ENCODE assay signal across 8 cellular contexts in genomic region chr16:84726079-84726669, GRCh38. TPM values are rescaled to one million over a fixed set of nuclear protein-coding genes. Genes with fewer than 3 reads are reported as not detected.
DNase-seq lines count a peak whose midpoint lies in the region; ATAC-seq and TF ChIP-seq lines count a peak whose summit lies in the region.

No MANE protein-coding gene starts in this region.

- peak overlapping the region; percentile 77 for H3K27ac Mint-ChIP-seq in dendritic cell treated with granulocyte-macrophage colony-stimulating factor and Interleukin-4, amounts not matched to agents 40 ng/mL and 50 ng/mL, for 4 days

- peak overlapping the region in 1 of 2 donors; percentile 80 for H3K27ac ChIP-seq in left lung

- peaks cover 33 to 77% of the 10 kb centered on the region in 2 donors for H3K4me1 ChIP-seq in left lung

- peak; percentile 94 to 96 for TF ChIP-seq CTCF in left lung (IDR thresholded peaks at IDR 0.05)

- no peaks in the 10 kb centered on the region for H3K27me3 Mint-ChIP-seq in dendritic cell treated with granulocyte-macrophage colony-stimulating factor and Interleukin-4, amounts not matched to agents 40 ng/mL and 50 ng/mL, for 4 days

- peak overlapping the region; percentile 59 for H3K4me3 Mint-ChIP-seq in dendritic cell treated with granulocyte-macrophage colony-stimulating factor and Interleukin-4, amounts not matched to agents 40 ng/mL and 50 ng/mL, for 4 days

- H3K36me3 Mint-ChIP-seq in dendritic cell treated with granulocyte-macrophage colony-stimulating factor and Interleukin-4, amounts not matched to agents 40 ng/mL and 50 ng/mL, for 4 days (ENCODE audit: low read depth), result peaks cover 16% of the 10 kb centered on the region

- DNase-seq in DMS53 (lab: John Stamatoyannopoulos, UW), result peak; percentile 83
- peak; percentile 26 for DNase-seq in NCI-H524 treated with DMSO at 0.1 percent for 48 hours (lab: John Stamatoyannopoulos, UW)
- peak; percentile 90 for DNase-seq in activated CD4-positive, alpha-beta T cell treated with anti-CD3 and anti-CD28 coated beads, Interleukin-2, amount 50 U/mL, for 1 hour
- DNase-seq in left lung, result peak; percentile 88 to 96
- peak; percentile 90 for DNase-seq in stimulated activated CD4-positive, alpha-beta T cell treated with anti-CD3 and anti-CD28 coated beads, Interleukin-2, amount 100 ng/mL, for 24 hours

- H3K27me3 ChIP-seq in left lung, result no peaks in the 10 kb centered on the region

- intact Hi-C loops in dendritic cell treated with granulocyte-macrophage colony-stimulating factor and Interleukin-4, amounts not matched to agents 40 ng/mL and 50 ng/mL, for 4 days (cut with micrococcal nuclease), result loop anchor here (1.0 to 5.0 kb wide), 3 partner anchors 54 to 214 kb away; no protein-coding TSS in a partner anchor
- intact Hi-C loops in left lung (cut with DNase I), result loop anchor here in 1 of 2 donors (5.0 to 10.0 kb wide), 3 partner anchors 51 to 201 kb away; no protein-coding TSS in a partner anchor

- H3K4me3 ChIP-seq in left lung, result peak overlapping the region in 1 of 2 donors; percentile 32

- H3K4me1 Mint-ChIP-seq in dendritic cell treated with granulocyte-macrophage colony-stimulating factor and Interleukin-4, amounts not matched to agents 40 ng/mL and 50 ng/mL, for 4 days (ENCODE audit: low read depth), result peaks cover 72% of the 10 kb centered on the region

- ATAC-seq in HG02642 (IDR thresholded peaks at IDR 0.05; ENCODE audit: poor library complexity, unreplicated experiment) (peak; percentile 44), left lung (peak; percentile 90), GM18519 (IDR thresholded peaks at IDR 0.05; ENCODE audit: low FRiP score, unreplicated experiment) (no peak)

- H3K36me3 ChIP-seq in left lung, result peaks cover 0 to 7% of the 10 kb centered on the region in 2 donors

- H3K9me3 ChIP-seq in left lung, result no peaks in the 10 kb centered on the region

- no peaks in the 10 kb centered on the region for H3K9me3 Mint-ChIP-seq in dendritic cell treated with granulocyte-macrophage colony-stimulating factor and Interleukin-4, amounts not matched to agents 40 ng/mL and 50 ng/mL, for 4 days

RNA-seq across cellular contexts. Expression of gene USP10, which starts 26.4 kb away (rescaled TPM):
- 10 to 100 TPM; 57.4 to 77.3 TPM for total RNA-seq in left lung

Comparison
In these comparisons a context has a peak if more than half of its experiments do, and no peak if none do; other contexts are left out.
1. DNase-seq: peak in every context shown above with its lines; median percentile 92 in left lung; 90 in activated CD4-positive, alpha-beta T cell treated with anti-CD3 and anti-CD28 coated beads, Interleukin-2, amount 50 U/mL, for 1 hour; 90 in stimulated activated CD4-positive, alpha-beta T cell treated with anti-CD3 and anti-CD28 coated beads, Interleukin-2, amount 100 ng/mL, for 24 hours; 83 in DMS53; 26 in NCI-H524 treated with DMSO at 0.1 percent for 48 hours.